In genomic region chr1:99728494-99729235, GRCh38 we compare ENCODE assay signal across 8 cellular contexts. TPM values are rescaled to one million over a fixed set of nuclear protein-coding genes. Genes with fewer than 3 reads are reported as not detected.
A peak's percentile ranks its signal among the peaks of the same experiment; 100 is the strongest.
DNase-seq lines count a peak whose midpoint lies in the region; ATAC-seq, FAIRE-seq and TF ChIP-seq lines count a peak whose summit lies in the region.

No MANE protein-coding gene starts in this region.

- H3K36me3 ChIP-seq in keratinocyte (ENCODE audit: control insufficient read depth in 2 of 2, extremely low read depth in 1 of 2, insufficient read depth in 2 of 2, low read length in 2 of 2) = peaks cover 0 to 2% of the 10 kb centered on the region in 2 experiments

- CTCF ChIA-PET in activated naive CD4-positive, alpha-beta T cell treated with anti-CD3 and anti-CD28 coated beads for 36 hours (lab: Charles Lee) = interaction anchor here (0.6 to 1.5 kb wide), 4 partner anchors 10 to 76 kb away, joined by 3 to 6 read pairs (median 4); no protein-coding TSS in a partner anchor

- H3K9me3 ChIP-seq in keratinocyte (ENCODE audit: control insufficient read depth, low read depth, low read length) = no peaks in the 10 kb centered on the region

- H2AFZ ChIP-seq in keratinocyte (ENCODE audit: control insufficient read depth, low read length) = no peak overlapping the region

- in situ Hi-C loops in G401 (cut with HindIII; ENCODE audit: low sequenced_read_pairs) = no loop called here

- H3K79me2 ChIP-seq in keratinocyte (ENCODE audit: control insufficient read depth, insufficient read depth, low read length) = no peaks in the 10 kb centered on the region

- H4K20me1 ChIP-seq in keratinocyte (ENCODE audit: control insufficient read depth, extremely low read depth, insufficient read depth, low read length) = no peaks in the 10 kb centered on the region

- H3K36me3 Mint-ChIP-seq in activated naive CD4-positive, alpha-beta T cell treated with anti-CD3 and anti-CD28 coated beads for 36 hours (ENCODE audit: low read depth) = no peaks in the 10 kb centered on the region

- ATAC-seq in HG03159 (IDR thresholded peaks at IDR 0.05; ENCODE audit: unreplicated experiment) = peak; percentile 87

- FAIRE-seq in TTC549 (lab: Jason Lieb, UNC) (peak; percentile 17), keratinocyte (lab: Jason Lieb, UNC) (no peak)

- intact Hi-C loops in activated naive CD4-positive, alpha-beta T cell treated with anti-CD3 and anti-CD28 coated beads for 36 hours (cut with micrococcal nuclease) = no loop called here

- H3K27me3 Mint-ChIP-seq in activated naive CD4-positive, alpha-beta T cell treated with anti-CD3 and anti-CD28 coated beads for 36 hours (ENCODE audit: low read depth) = peaks cover 2% of the 10 kb centered on the region

- H3K27ac ChIP-seq in keratinocyte (ENCODE audit: control insufficient read depth, insufficient read depth, low read length) = no peak overlapping the region

- H3K4me1 ChIP-seq in keratinocyte (ENCODE audit: control insufficient read depth, extremely low read depth, insufficient read depth, low read length) = no peaks in the 10 kb centered on the region

- H3K4me1 Mint-ChIP-seq in activated naive CD4-positive, alpha-beta T cell treated with anti-CD3 and anti-CD28 coated beads for 36 hours (ENCODE audit: low read depth) = no peaks in the 10 kb centered on the region

- no peak overlapping the region for H3K9ac ChIP-seq in keratinocyte (ENCODE audit: control insufficient read depth, extremely low read depth, insufficient read depth, low read length)

- H3K9me1 ChIP-seq in keratinocyte (ENCODE audit: control insufficient read depth, extremely low read depth, insufficient read depth, low read length) = no peaks in the 10 kb centered on the region

- no peak overlapping the region for H3K4me3 Mint-ChIP-seq in activated naive CD4-positive, alpha-beta T cell treated with anti-CD3 and anti-CD28 coated beads for 36 hours

- DNase-seq in ELF-1 (ENCODE audit: low read depth, low spot score) = peak; percentile 28
- DNase-seq in keratinocyte (ENCODE audit: low read depth, low spot score) = no peak
- no peak for DNase-seq in activated naive CD4-positive, alpha-beta T cell treated with anti-CD3 and anti-CD28 coated beads for 36 hours
- DNase-seq in SKM-1 (lab: John Stamatoyannopoulos, UW; ENCODE audit: unreplicated experiment) = no peak
- no peak for DNase-seq in G401 (ENCODE audit: low spot score)
- DNase-seq in activated T-cell treated with anti-CD3 and anti-CD28 coated beads for 4 hours = no peak

- no peak overlapping the region for H3K27ac Mint-ChIP-seq in activated naive CD4-positive, alpha-beta T cell treated with anti-CD3 and anti-CD28 coated beads for 36 hours

- peak; percentile 39 to 71 (median 52) for TF ChIP-seq CTCF in keratinocyte (optimal IDR thresholded peaks at IDR 0.05 in 1 of 3, IDR thresholded peaks at IDR 0.05 in 1 of 3, conservative IDR thresholded peaks at IDR 0.05 in 1 of 3; ENCODE audit: extremely low read depth in 1 of 3, insufficient read depth in 2 of 3, low read length in 3 of 3)

- H3K4me2 ChIP-seq in keratinocyte (ENCODE audit: control insufficient read depth, extremely low read depth, insufficient read depth, low read depth, low read length) = no peak overlapping the region

- dilution Hi-C loops in keratinocyte (cut with MboI; ENCODE audit: extremely low pct_ligation_motif_present, low sequenced_read_pairs) = no loop called here

- no peaks in the 10 kb centered on the region for H3K9me3 Mint-ChIP-seq in activated naive CD4-positive, alpha-beta T cell treated with anti-CD3 and anti-CD28 coated beads for 36 hours

- H3K4me3 ChIP-seq in keratinocyte (ENCODE audit: control insufficient read depth in 2 of 3, extremely low read depth in 1 of 3, insufficient read depth in 2 of 3, low read depth in 1 of 3, low read length in 3 of 3) = no peak overlapping the region

- H3K27me3 ChIP-seq in keratinocyte (ENCODE audit: control insufficient read depth, extremely low read depth, insufficient read depth, low read length) = no peaks in the 10 kb centered on the region

RNA-seq across cellular contexts. Expression of gene FRRS1, which starts 37.8 kb away (rescaled TPM):
- 8.6 to 13.0 TPM (median 11.2 TPM) in 3 replicates for polyA plus RNA-seq in keratinocyte
- 4.1 TPM for polyA plus RNA-seq in keratinocyte (2011; ENCODE audit: low read depth)
- polyA plus RNA-seq in keratinocyte (2011; cell fraction: cytosol; rRNA removed) = 1.7 and 4.0 TPM in 2 replicates
- 13.0 and 15.1 TPM in 2 replicates for polyA plus RNA-seq in keratinocyte (2011; cell fraction: nucleus; rRNA removed)
- polyA plus RNA-seq in keratinocyte (2012; ENCODE audit: low replicate concordance) = 6.7 and 8.3 TPM in 2 replicates
- polyA minus RNA-seq in keratinocyte = 9.8 to 31.5 TPM (median 30.7 TPM) in 3 replicates
- 11.1 TPM for polyA minus RNA-seq in keratinocyte (2011; cell fraction: cytosol; rRNA and poly(A)+ RNA removed)
- 26.3 and 37.2 TPM in 2 replicates for polyA minus RNA-seq in keratinocyte (2011; cell fraction: nucleus; rRNA and poly(A)+ RNA removed)
- total RNA-seq in activated naive CD4-positive, alpha-beta T cell treated with anti-CD3 and anti-CD28 coated beads for 36 hours = under 1 TPM; 0.32 to 0.52 TPM
- total RNA-seq in G401 (2014; rRNA removed; shearing (Covaris generic)) = 11.9 and 14.8 TPM in 2 replicates
